ENCODE assay signal across 1 cellular context in the genomic region with DNA sequence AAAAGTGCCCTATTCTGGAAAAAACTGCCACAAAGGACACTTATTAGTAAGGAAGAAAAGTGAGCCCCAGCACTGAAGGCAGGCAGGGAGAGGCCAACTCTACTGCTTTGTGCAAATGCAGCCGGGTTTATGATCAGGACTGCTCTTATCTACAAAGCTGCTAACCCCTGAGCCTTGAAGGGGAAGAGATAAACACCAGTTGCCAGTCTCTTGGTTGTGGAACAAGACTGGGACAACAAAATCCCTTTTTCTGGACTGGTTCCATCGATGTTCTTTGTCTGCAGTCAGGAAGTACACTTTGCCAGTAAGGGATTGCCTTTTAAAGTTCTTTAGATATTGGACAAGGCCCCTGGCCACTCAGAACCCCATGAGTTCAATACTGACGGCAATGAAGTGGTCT.
TF ChIP-seq lines count a peak whose summit lies in the region.

No MANE protein-coding gene starts in this region.

TF ChIP-seq in K562, 482 proteins besides CTCF, POLR2A, EP300 and RAD21 (continued from another document and continues in another):
- TF ChIP-seq, protein P1, sequence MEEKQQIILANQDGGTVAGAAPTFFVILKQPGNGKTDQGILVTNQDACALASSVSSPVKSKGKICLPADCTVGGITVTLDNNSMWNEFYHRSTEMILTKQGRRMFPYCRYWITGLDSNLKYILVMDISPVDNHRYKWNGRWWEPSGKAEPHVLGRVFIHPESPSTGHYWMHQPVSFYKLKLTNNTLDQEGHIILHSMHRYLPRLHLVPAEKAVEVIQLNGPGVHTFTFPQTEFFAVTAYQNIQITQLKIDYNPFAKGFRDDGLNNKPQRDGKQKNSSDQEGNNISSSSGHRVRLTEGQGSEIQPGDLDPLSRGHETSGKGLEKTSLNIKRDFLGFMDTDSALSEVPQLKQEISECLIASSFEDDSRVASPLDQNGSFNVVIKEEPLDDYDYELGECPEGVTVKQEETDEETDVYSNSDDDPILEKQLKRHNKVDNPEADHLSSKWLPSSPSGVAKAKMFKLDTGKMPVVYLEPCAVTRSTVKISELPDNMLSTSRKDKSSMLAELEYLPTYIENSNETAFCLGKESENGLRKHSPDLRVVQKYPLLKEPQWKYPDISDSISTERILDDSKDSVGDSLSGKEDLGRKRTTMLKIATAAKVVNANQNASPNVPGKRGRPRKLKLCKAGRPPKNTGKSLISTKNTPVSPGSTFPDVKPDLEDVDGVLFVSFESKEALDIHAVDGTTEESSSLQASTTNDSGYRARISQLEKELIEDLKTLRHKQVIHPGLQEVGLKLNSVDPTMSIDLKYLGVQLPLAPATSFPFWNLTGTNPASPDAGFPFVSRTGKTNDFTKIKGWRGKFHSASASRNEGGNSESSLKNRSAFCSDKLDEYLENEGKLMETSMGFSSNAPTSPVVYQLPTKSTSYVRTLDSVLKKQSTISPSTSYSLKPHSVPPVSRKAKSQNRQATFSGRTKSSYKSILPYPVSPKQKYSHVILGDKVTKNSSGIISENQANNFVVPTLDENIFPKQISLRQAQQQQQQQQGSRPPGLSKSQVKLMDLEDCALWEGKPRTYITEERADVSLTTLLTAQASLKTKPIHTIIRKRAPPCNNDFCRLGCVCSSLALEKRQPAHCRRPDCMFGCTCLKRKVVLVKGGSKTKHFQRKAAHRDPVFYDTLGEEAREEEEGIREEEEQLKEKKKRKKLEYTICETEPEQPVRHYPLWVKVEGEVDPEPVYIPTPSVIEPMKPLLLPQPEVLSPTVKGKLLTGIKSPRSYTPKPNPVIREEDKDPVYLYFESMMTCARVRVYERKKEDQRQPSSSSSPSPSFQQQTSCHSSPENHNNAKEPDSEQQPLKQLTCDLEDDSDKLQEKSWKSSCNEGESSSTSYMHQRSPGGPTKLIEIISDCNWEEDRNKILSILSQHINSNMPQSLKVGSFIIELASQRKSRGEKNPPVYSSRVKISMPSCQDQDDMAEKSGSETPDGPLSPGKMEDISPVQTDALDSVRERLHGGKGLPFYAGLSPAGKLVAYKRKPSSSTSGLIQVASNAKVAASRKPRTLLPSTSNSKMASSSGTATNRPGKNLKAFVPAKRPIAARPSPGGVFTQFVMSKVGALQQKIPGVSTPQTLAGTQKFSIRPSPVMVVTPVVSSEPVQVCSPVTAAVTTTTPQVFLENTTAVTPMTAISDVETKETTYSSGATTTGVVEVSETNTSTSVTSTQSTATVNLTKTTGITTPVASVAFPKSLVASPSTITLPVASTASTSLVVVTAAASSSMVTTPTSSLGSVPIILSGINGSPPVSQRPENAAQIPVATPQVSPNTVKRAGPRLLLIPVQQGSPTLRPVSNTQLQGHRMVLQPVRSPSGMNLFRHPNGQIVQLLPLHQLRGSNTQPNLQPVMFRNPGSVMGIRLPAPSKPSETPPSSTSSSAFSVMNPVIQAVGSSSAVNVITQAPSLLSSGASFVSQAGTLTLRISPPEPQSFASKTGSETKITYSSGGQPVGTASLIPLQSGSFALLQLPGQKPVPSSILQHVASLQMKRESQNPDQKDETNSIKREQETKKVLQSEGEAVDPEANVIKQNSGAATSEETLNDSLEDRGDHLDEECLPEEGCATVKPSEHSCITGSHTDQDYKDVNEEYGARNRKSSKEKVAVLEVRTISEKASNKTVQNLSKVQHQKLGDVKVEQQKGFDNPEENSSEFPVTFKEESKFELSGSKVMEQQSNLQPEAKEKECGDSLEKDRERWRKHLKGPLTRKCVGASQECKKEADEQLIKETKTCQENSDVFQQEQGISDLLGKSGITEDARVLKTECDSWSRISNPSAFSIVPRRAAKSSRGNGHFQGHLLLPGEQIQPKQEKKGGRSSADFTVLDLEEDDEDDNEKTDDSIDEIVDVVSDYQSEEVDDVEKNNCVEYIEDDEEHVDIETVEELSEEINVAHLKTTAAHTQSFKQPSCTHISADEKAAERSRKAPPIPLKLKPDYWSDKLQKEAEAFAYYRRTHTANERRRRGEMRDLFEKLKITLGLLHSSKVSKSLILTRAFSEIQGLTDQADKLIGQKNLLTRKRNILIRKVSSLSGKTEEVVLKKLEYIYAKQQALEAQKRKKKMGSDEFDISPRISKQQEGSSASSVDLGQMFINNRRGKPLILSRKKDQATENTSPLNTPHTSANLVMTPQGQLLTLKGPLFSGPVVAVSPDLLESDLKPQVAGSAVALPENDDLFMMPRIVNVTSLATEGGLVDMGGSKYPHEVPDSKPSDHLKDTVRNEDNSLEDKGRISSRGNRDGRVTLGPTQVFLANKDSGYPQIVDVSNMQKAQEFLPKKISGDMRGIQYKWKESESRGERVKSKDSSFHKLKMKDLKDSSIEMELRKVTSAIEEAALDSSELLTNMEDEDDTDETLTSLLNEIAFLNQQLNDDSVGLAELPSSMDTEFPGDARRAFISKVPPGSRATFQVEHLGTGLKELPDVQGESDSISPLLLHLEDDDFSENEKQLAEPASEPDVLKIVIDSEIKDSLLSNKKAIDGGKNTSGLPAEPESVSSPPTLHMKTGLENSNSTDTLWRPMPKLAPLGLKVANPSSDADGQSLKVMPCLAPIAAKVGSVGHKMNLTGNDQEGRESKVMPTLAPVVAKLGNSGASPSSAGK (IDR thresholded peaks at IDR 0.05) = no peak
- TF ChIP-seq HNRNPUL1 (IDR thresholded peaks at IDR 0.05; ENCODE audit: low read length) (no peak), OTX1 (CRISPR knock-in tag; IDR thresholded peaks at IDR 0.05) (no peak), CREB1 (IDR thresholded peaks at IDR 0.05) (no peak), CREB1 (CRISPR knock-in tag; IDR thresholded peaks at IDR 0.05) (no peak), ZNF316 (IDR thresholded peaks at IDR 0.05) (no peak), HEY1 (CRISPR knock-in tag; IDR thresholded peaks at IDR 0.05; ENCODE audit: borderline replicate concordance) (no peak), ZNF282 (CRISPR knock-in tag; IDR thresholded peaks at IDR 0.05) (no peak), SPI1 (IDR thresholded peaks at IDR 0.05; ENCODE audit: borderline replicate concordance, low read depth, low read length) (no peak), CBFA2T3 (IDR thresholded peaks at IDR 0.05) (peak; percentile 62), PYGO2 (tag; IDR thresholded peaks at IDR 0.05) (no peak), PTTG1 (tag; IDR thresholded peaks at IDR 0.05; ENCODE audit: low read depth) (no peak), GABPA (tag; conservative IDR thresholded peaks at IDR 0.05; ENCODE audit: low read depth) (no peak), TRIM24 (IDR thresholded peaks at IDR 0.05) (no peak), EWSR1 (IDR thresholded peaks at IDR 0.05; ENCODE audit: borderline replicate concordance, low read depth, partially characterized antibody) (no peak), FOSL1 (tag; conservative IDR thresholded peaks at IDR 0.05) (no peak), ZBTB1 (CRISPR knock-in tag; IDR thresholded peaks at IDR 0.05; ENCODE audit: borderline replicate concordance, low read depth) (no peak), LCOR (CRISPR knock-in tag; IDR thresholded peaks at IDR 0.05) (no peak), TCF3 (CRISPR knock-in tag; IDR thresholded peaks at IDR 0.05) (peak; percentile 66), ARID1B (IDR thresholded peaks at IDR 0.05) (peak; percentile 73), MBD2 (IDR thresholded peaks at IDR 0.05; ENCODE audit: borderline replicate concordance, low read depth) (0 out of 2 replicates have a peak, but pooled peaks have one; percentile 15), ZZZ3 (IDR thresholded peaks at IDR 0.05) (no peak), PHTF2 (CRISPR knock-in tag; IDR thresholded peaks at IDR 0.05) (no peak)
- TF ChIP-seq, protein P2, sequence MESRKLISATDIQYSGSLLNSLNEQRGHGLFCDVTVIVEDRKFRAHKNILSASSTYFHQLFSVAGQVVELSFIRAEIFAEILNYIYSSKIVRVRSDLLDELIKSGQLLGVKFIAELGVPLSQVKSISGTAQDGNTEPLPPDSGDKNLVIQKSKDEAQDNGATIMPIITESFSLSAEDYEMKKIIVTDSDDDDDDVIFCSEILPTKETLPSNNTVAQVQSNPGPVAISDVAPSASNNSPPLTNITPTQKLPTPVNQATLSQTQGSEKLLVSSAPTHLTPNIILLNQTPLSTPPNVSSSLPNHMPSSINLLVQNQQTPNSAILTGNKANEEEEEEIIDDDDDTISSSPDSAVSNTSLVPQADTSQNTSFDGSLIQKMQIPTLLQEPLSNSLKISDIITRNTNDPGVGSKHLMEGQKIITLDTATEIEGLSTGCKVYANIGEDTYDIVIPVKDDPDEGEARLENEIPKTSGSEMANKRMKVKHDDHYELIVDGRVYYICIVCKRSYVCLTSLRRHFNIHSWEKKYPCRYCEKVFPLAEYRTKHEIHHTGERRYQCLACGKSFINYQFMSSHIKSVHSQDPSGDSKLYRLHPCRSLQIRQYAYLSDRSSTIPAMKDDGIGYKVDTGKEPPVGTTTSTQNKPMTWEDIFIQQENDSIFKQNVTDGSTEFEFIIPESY (CRISPR knock-in tag; IDR thresholded peaks at IDR 0.05) = no peak
- TF ChIP-seq, protein P3, sequence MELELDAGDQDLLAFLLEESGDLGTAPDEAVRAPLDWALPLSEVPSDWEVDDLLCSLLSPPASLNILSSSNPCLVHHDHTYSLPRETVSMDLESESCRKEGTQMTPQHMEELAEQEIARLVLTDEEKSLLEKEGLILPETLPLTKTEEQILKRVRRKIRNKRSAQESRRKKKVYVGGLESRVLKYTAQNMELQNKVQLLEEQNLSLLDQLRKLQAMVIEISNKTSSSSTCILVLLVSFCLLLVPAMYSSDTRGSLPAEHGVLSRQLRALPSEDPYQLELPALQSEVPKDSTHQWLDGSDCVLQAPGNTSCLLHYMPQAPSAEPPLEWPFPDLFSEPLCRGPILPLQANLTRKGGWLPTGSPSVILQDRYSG (tag; conservative IDR thresholded peaks at IDR 0.05; ENCODE audit: low read depth) = no peak
- TF ChIP-seq, protein P4, sequence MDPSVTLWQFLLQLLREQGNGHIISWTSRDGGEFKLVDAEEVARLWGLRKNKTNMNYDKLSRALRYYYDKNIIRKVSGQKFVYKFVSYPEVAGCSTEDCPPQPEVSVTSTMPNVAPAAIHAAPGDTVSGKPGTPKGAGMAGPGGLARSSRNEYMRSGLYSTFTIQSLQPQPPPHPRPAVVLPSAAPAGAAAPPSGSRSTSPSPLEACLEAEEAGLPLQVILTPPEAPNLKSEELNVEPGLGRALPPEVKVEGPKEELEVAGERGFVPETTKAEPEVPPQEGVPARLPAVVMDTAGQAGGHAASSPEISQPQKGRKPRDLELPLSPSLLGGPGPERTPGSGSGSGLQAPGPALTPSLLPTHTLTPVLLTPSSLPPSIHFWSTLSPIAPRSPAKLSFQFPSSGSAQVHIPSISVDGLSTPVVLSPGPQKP (CRISPR knock-in tag; IDR thresholded peaks at IDR 0.05) = no peak
- TF ChIP-seq, protein P5, sequence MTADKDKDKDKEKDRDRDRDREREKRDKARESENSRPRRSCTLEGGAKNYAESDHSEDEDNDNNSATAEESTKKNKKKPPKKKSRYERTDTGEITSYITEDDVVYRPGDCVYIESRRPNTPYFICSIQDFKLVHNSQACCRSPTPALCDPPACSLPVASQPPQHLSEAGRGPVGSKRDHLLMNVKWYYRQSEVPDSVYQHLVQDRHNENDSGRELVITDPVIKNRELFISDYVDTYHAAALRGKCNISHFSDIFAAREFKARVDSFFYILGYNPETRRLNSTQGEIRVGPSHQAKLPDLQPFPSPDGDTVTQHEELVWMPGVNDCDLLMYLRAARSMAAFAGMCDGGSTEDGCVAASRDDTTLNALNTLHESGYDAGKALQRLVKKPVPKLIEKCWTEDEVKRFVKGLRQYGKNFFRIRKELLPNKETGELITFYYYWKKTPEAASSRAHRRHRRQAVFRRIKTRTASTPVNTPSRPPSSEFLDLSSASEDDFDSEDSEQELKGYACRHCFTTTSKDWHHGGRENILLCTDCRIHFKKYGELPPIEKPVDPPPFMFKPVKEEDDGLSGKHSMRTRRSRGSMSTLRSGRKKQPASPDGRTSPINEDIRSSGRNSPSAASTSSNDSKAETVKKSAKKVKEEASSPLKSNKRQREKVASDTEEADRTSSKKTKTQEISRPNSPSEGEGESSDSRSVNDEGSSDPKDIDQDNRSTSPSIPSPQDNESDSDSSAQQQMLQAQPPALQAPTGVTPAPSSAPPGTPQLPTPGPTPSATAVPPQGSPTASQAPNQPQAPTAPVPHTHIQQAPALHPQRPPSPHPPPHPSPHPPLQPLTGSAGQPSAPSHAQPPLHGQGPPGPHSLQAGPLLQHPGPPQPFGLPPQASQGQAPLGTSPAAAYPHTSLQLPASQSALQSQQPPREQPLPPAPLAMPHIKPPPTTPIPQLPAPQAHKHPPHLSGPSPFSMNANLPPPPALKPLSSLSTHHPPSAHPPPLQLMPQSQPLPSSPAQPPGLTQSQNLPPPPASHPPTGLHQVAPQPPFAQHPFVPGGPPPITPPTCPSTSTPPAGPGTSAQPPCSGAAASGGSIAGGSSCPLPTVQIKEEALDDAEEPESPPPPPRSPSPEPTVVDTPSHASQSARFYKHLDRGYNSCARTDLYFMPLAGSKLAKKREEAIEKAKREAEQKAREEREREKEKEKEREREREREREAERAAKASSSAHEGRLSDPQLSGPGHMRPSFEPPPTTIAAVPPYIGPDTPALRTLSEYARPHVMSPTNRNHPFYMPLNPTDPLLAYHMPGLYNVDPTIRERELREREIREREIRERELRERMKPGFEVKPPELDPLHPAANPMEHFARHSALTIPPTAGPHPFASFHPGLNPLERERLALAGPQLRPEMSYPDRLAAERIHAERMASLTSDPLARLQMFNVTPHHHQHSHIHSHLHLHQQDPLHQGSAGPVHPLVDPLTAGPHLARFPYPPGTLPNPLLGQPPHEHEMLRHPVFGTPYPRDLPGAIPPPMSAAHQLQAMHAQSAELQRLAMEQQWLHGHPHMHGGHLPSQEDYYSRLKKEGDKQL (CRISPR knock-in tag; IDR thresholded peaks at IDR 0.05; ENCODE audit: borderline replicate concordance) = no peak
- TF ChIP-seq, protein P6, sequence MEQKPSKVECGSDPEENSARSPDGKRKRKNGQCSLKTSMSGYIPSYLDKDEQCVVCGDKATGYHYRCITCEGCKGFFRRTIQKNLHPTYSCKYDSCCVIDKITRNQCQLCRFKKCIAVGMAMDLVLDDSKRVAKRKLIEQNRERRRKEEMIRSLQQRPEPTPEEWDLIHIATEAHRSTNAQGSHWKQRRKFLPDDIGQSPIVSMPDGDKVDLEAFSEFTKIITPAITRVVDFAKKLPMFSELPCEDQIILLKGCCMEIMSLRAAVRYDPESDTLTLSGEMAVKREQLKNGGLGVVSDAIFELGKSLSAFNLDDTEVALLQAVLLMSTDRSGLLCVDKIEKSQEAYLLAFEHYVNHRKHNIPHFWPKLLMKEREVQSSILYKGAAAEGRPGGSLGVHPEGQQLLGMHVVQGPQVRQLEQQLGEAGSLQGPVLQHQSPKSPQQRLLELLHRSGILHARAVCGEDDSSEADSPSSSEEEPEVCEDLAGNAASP (IDR thresholded peaks at IDR 0.05) = no peak
- TF ChIP-seq, protein P7, sequence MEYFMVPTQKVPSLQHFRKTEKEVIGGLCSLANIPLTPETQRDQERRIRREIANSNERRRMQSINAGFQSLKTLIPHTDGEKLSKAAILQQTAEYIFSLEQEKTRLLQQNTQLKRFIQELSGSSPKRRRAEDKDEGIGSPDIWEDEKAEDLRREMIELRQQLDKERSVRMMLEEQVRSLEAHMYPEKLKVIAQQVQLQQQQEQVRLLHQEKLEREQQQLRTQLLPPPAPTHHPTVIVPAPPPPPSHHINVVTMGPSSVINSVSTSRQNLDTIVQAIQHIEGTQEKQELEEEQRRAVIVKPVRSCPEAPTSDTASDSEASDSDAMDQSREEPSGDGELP (CRISPR knock-in tag; IDR thresholded peaks at IDR 0.05; ENCODE audit: borderline replicate concordance) = no peak
- TF ChIP-seq, protein P8, sequence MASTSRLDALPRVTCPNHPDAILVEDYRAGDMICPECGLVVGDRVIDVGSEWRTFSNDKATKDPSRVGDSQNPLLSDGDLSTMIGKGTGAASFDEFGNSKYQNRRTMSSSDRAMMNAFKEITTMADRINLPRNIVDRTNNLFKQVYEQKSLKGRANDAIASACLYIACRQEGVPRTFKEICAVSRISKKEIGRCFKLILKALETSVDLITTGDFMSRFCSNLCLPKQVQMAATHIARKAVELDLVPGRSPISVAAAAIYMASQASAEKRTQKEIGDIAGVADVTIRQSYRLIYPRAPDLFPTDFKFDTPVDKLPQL (IDR thresholded peaks at IDR 0.05; ENCODE audit: extremely low read depth, insufficient read length) = no peak
